ENCODE assay signal across 12 cellular contexts in the genomic region with DNA sequence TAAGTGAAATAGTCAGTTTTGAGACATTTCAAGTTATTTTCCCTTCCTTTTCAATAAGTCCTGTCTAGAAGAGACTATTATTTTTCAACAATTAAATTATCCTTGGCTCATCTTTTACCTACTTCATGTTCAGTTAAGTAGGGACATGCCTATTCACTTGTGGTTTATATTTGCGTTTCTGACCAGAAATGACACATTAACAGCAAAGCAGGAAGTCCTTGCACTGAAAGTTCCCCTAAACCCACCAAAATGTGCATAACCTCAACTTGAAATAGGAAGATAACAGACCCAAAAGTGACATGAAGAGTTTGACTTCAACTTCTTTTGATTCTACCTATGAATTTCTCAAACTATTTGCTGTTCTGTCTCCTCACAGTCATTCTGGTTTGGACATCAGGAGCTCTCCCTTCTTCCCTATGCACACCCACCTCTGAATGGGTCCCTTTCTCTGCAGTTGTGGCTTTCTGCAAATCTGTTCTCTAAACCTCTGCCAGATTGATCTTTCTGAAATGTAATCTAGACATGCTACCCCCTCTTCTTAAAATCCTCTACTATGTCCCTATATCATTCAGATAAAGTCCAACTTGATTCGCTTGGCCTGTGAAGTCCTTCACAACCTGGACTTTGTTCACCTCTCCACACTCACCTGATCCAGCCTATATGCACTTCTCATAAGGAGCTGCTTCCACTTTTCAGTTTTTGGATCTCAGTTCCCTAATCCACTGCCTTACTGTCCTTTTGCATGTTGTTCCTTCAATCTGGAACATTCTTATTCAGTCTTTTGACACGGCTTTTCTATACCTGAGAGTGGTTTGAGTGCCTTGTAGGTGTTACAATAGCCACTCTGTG.
A peak's percentile ranks its signal among the peaks of the same experiment; 100 is the strongest.
DNase-seq lines count a peak whose midpoint lies in the region; ATAC-seq and TF ChIP-seq lines count a peak whose summit lies in the region.
"Had no signal": no experiment of that assay in that cellular context is flagged by ENCODE, and none has a peak within 500 bp of the region (broad histone marks: within the 10 kb centered on the region; RNA-seq: fewer than 3 reads in every experiment).

No MANE protein-coding gene starts in this region.

- TF ChIP-seq CTCF in GM13976 (IDR thresholded peaks at IDR 0.05; ENCODE audit: borderline replicate concordance, control extremely low read depth, extremely low read depth, insufficient read depth, missing control alignments), result no peak

- in situ Hi-C loops in GM13976 (cut with MboI; ENCODE audit: low sequenced_read_pairs, unreplicated experiment), result no loop called here

- DNase-seq in GM13976 (ENCODE audit: low spot score) (peak; percentile 8), NCI-H2107 treated with DMSO at 0.1 percent for 48 hours (lab: John Stamatoyannopoulos, UW; ENCODE audit: unreplicated experiment) (no peak), GM19238 (ENCODE audit: insufficient read length, low spot score) (no peak), EL (no peak), epidermal melanocyte (ENCODE audit: insufficient read length, low spot score) (no peak)
- DNase-seq: body of pancreas; NCI-H1092; stimulated activated CD4-positive, alpha-beta T cell treated with anti-CD3 and anti-CD28 coated beads, Interleukin-15, amount 100 ng/mL, for 24 hours; T-helper 9 cell had no signal

- ATAC-seq in GM19455 (IDR thresholded peaks at IDR 0.05; ENCODE audit: unreplicated experiment) (peak; percentile 78), HG02885 (IDR thresholded peaks at IDR 0.05; ENCODE audit: poor library complexity, unreplicated experiment) (peak; percentile 79), HG03571 (IDR thresholded peaks at IDR 0.05; ENCODE audit: unreplicated experiment) (peak; percentile 97)
- ATAC-seq: body of pancreas had no signal
